ENCODE assay signal across 10 cellular contexts in genomic region chr5:168364151-168364661, GRCh38.
DNase-seq lines count a peak whose midpoint lies in the region; ATAC-seq and TF ChIP-seq lines count a peak whose summit lies in the region.
"Had no signal": no experiment of that assay in that cellular context is flagged by ENCODE, and none has a peak within 500 bp of the region (broad histone marks: within the 10 kb centered on the region; RNA-seq: fewer than 3 reads in every experiment).

No MANE protein-coding gene starts in this region.

- H3K4me1 Mint-ChIP-seq in activated naive CD4-positive, alpha-beta T cell treated with anti-CD3 and anti-CD28 coated beads, Interleukin-2, amount 10 ng/mL, durations not matched to agents 7 days and 5 days, result no peaks in the 10 kb centered on the region

- peaks cover 30% of the 10 kb centered on the region for H3K27me3 Mint-ChIP-seq in activated naive CD4-positive, alpha-beta T cell treated with anti-CD3 and anti-CD28 coated beads, Interleukin-2, amount 10 ng/mL, durations not matched to agents 7 days and 5 days

- H3K4me3 Mint-ChIP-seq in activated naive CD4-positive, alpha-beta T cell treated with anti-CD3 and anti-CD28 coated beads, Interleukin-2, amount 10 ng/mL, durations not matched to agents 7 days and 5 days, result no peak overlapping the region

- H3K9me3 Mint-ChIP-seq in activated naive CD4-positive, alpha-beta T cell treated with anti-CD3 and anti-CD28 coated beads, Interleukin-2, amount 10 ng/mL, durations not matched to agents 7 days and 5 days, result no peaks in the 10 kb centered on the region

- TF ChIP-seq POLR2A in vagina (IDR thresholded peaks at IDR 0.05), result no peak

- CTCF ChIA-PET in activated naive CD4-positive, alpha-beta T cell treated with anti-CD3 and anti-CD28 coated beads, Interleukin-2, amount 10 ng/mL, durations not matched to agents 7 days and 5 days (lab: Charles Lee), result no interaction called here

- intact Hi-C loops in vagina (cut with DNase I), result no loop called here

- no peaks in the 10 kb centered on the region for H3K36me3 ChIP-seq in vagina

- TF ChIP-seq CTCF in 22Rv1 (IDR thresholded peaks at IDR 0.05) (no peak), vagina (IDR thresholded peaks at IDR 0.05) (no peak)

- H3K4me3 ChIP-seq in vagina, result no peak overlapping the region

- no peak overlapping the region for H3K27ac Mint-ChIP-seq in activated naive CD4-positive, alpha-beta T cell treated with anti-CD3 and anti-CD28 coated beads, Interleukin-2, amount 10 ng/mL, durations not matched to agents 7 days and 5 days

- no peaks in the 10 kb centered on the region for H3K27me3 ChIP-seq in vagina

- H3K36me3 Mint-ChIP-seq in activated naive CD4-positive, alpha-beta T cell treated with anti-CD3 and anti-CD28 coated beads, Interleukin-2, amount 10 ng/mL, durations not matched to agents 7 days and 5 days, result no peaks in the 10 kb centered on the region

- H3K27ac ChIP-seq in 22Rv1 (peak overlapping the region; percentile 87), vagina (no peak overlapping the region)

- peaks cover 15% of the 10 kb centered on the region for H3K4me1 ChIP-seq in vagina

- no peaks in the 10 kb centered on the region for H3K9me3 ChIP-seq in vagina

- DNase-seq in HS-27A (ENCODE audit: low read depth), result peak; percentile 62
- peak; percentile 90 for DNase-seq in astrocyte of the hippocampus (ENCODE audit: low read depth, low spot score)
- DNase-seq in kidney glomerular epithelial cell (lab: John Stamatoyannopoulos, UW), result peak; percentile 52
- no peak for DNase-seq in NCI-H1105 treated with DMSO at 0.1 percent for 48 hours (lab: John Stamatoyannopoulos, UW)
- no peak for DNase-seq in vagina (ENCODE audit: extremely low spot score in 2 of 2)
- no peak for DNase-seq in activated naive CD4-positive, alpha-beta T cell treated with anti-CD3 and anti-CD28 coated beads, Interleukin-2, amount 10 ng/mL, durations not matched to agents 7 days and 5 days
- DNase-seq: activated CD4-positive, alpha-beta T cell treated with anti-CD3 and anti-CD28 coated beads, Interleukin-2, amount 50 U/mL, for 48 hours; NCI-H774 had no signal

- ATAC-seq in HG03571 (IDR thresholded peaks at IDR 0.05; ENCODE audit: unreplicated experiment), result no peak

Comparison
In these comparisons a context has a peak if more than half of its experiments do, and no peak if none do; other contexts are left out.
1. DNase-seq: peak in HS-27A (single experiment), astrocyte of the hippocampus (single experiment) and kidney glomerular epithelial cell (single experiment); none in NCI-H1105 treated with DMSO at 0.1 percent for 48 hours (single experiment), vagina (0 of 2) and activated naive CD4-positive, alpha-beta T cell treated with anti-CD3 and anti-CD28 coated beads, Interleukin-2, amount 10 ng/mL, durations not matched to agents 7 days and 5 days (single experiment).